16 cellular contexts compared by ENCODE assay signal in genomic region chr6:107732461-107732860, GRCh38.
DNase-seq lines count a peak whose midpoint lies in the region; ATAC-seq and FAIRE-seq lines count a peak whose summit lies in the region.
"Had no signal": no experiment of that assay in that cellular context is flagged by ENCODE, and none has a peak within 500 bp of the region (broad histone marks: within the 10 kb centered on the region; RNA-seq: fewer than 3 reads in every experiment).

No MANE protein-coding gene starts in this region.

- DNase-seq in activated CD4-positive, alpha-beta T cell treated with anti-CD3 and anti-CD28 coated beads for 36 hours: no peak
- no peak for DNase-seq in activated CD4-positive, alpha-beta T cell treated with anti-CD3 and anti-CD28 coated beads for 48 hours
- no peak for DNase-seq in naive thymus-derived CD8-positive, alpha-beta T cell
- no peak for DNase-seq in medulla oblongata (ENCODE audit: extremely low spot score)
- DNase-seq in HTR-8/SVneo (ENCODE audit: insufficient read length, low spot score): no peak
- DNase-seq: activated CD4-positive, CD25-positive, alpha-beta regulatory T cell; NCI-H1092 treated with DMSO at 0.1 percent for 48 hours; NCI-H526 treated with DMSO at 0.1 percent for 48 hours; SJCRH30; stimulated activated CD4-positive, alpha-beta T cell treated with anti-CD3 and anti-CD28 coated beads, Interleukin-4, amount 100 ng/mL, for 1 hour; substantia nigra had no signal

- POLR2A ChIA-PET in activated CD4-positive, alpha-beta T cell treated with anti-CD3 and anti-CD28 coated beads for 36 hours (lab: Charles Lee): no interaction called here
- POLR2A ChIA-PET in naive thymus-derived CD8-positive, alpha-beta T cell (lab: Charles Lee): interaction anchor here (0.8 to 6.3 kb wide), 7 partner anchors 9 to 135 kb away, joined by 3 to 75 read pairs (median 34); partner anchors contain the start of gene SCML4

- no peaks in the 10 kb centered on the region for H3K36me3 Mint-ChIP-seq in activated CD4-positive, alpha-beta T cell treated with anti-CD3 and anti-CD28 coated beads for 36 hours (ENCODE audit: low read depth)
- H3K36me3 Mint-ChIP-seq in IgD-negative memory B cell: peaks cover 4% of the 10 kb centered on the region
- no peaks in the 10 kb centered on the region for H3K36me3 Mint-ChIP-seq in activated T-helper 17 cell treated with anti-CD3 and anti-CD28 coated beads, Interleukin-2, amount 50 U/mL, for 72 hours (ENCODE audit: low read depth)
- peaks cover 0 to 22% (median 10%) of the 10 kb centered on the region in 3 donors for H3K36me3 Mint-ChIP-seq in naive thymus-derived CD8-positive, alpha-beta T cell

- peaks cover 82% of the 10 kb centered on the region for H3K4me1 Mint-ChIP-seq in activated CD4-positive, alpha-beta T cell treated with anti-CD3 and anti-CD28 coated beads for 36 hours
- peaks cover 42 to 55% (median 46%) of the 10 kb centered on the region in 3 donors for H3K4me1 Mint-ChIP-seq in IgD-negative memory B cell
- peaks cover 57% of the 10 kb centered on the region for H3K4me1 Mint-ChIP-seq in activated T-helper 17 cell treated with anti-CD3 and anti-CD28 coated beads, Interleukin-2, amount 50 U/mL, for 72 hours
- H3K4me1 Mint-ChIP-seq in naive thymus-derived CD8-positive, alpha-beta T cell: peaks cover 48 to 96% (median 87%) of the 10 kb centered on the region in 4 donors

- intact Hi-C loops in activated CD4-positive, alpha-beta T cell treated with anti-CD3 and anti-CD28 coated beads for 36 hours (cut with DNase I, micrococcal nuclease): loop anchor here (5.0 kb wide), 2 partner anchors 135 to 225 kb away; partner anchors contain the start of gene SEC63 (in 1 of the 2)

- CTCF ChIA-PET in activated CD4-positive, alpha-beta T cell treated with anti-CD3 and anti-CD28 coated beads for 36 hours (lab: Charles Lee): interaction anchor here (0.7 to 1.3 kb wide), 3 partner anchors 9 to 57 kb away, joined by 3 read pairs; no protein-coding TSS in a partner anchor

- peak overlapping the region; percentile 79 for H3K4me3 Mint-ChIP-seq in activated CD4-positive, alpha-beta T cell treated with anti-CD3 and anti-CD28 coated beads for 36 hours
- peak overlapping the region; percentile 79 to 92 (median 88) for H3K4me3 Mint-ChIP-seq in IgD-negative memory B cell
- peak overlapping the region; percentile 99 for H3K4me3 Mint-ChIP-seq in activated T-helper 17 cell treated with anti-CD3 and anti-CD28 coated beads, Interleukin-2, amount 50 U/mL, for 72 hours
- peak overlapping the region; percentile 87 to 99 (median 94) for H3K4me3 Mint-ChIP-seq in naive thymus-derived CD8-positive, alpha-beta T cell

- no peak for ATAC-seq in activated CD4-positive, alpha-beta T cell treated with anti-CD3 and anti-CD28 coated beads for 36 hours
- ATAC-seq in activated T-helper 17 cell treated with anti-CD3 and anti-CD28 coated beads, Interleukin-2, amount 50 U/mL, for 72 hours (replicated peaks): no peak
- no peak for ATAC-seq in naive thymus-derived CD8-positive, alpha-beta T cell
- no peak for ATAC-seq in GM21447 (IDR thresholded peaks at IDR 0.05; ENCODE audit: unreplicated experiment)
- ATAC-seq: HCT116 had no signal

- H3K27ac Mint-ChIP-seq in activated CD4-positive, alpha-beta T cell treated with anti-CD3 and anti-CD28 coated beads for 36 hours: peak overlapping the region; percentile 63
- H3K27ac Mint-ChIP-seq in IgD-negative memory B cell: peak overlapping the region in 2 of 3 donors; percentile 73
- peak overlapping the region; percentile 90 for H3K27ac Mint-ChIP-seq in activated T-helper 17 cell treated with anti-CD3 and anti-CD28 coated beads, Interleukin-2, amount 50 U/mL, for 72 hours
- peak overlapping the region; percentile 91 to 97 (median 96) for H3K27ac Mint-ChIP-seq in naive thymus-derived CD8-positive, alpha-beta T cell

- no peaks in the 10 kb centered on the region for H3K9me3 Mint-ChIP-seq in activated CD4-positive, alpha-beta T cell treated with anti-CD3 and anti-CD28 coated beads for 36 hours (ENCODE audit: low read depth)
- H3K9me3 Mint-ChIP-seq in IgD-negative memory B cell: no peaks in the 10 kb centered on the region
- H3K9me3 Mint-ChIP-seq in activated T-helper 17 cell treated with anti-CD3 and anti-CD28 coated beads, Interleukin-2, amount 50 U/mL, for 72 hours: no peaks in the 10 kb centered on the region
- H3K9me3 Mint-ChIP-seq in naive thymus-derived CD8-positive, alpha-beta T cell: no peaks in the 10 kb centered on the region

- H3K27me3 Mint-ChIP-seq in activated CD4-positive, alpha-beta T cell treated with anti-CD3 and anti-CD28 coated beads for 36 hours: no peaks in the 10 kb centered on the region
- no peaks in the 10 kb centered on the region for H3K27me3 Mint-ChIP-seq in IgD-negative memory B cell
- H3K27me3 Mint-ChIP-seq in activated T-helper 17 cell treated with anti-CD3 and anti-CD28 coated beads, Interleukin-2, amount 50 U/mL, for 72 hours: no peaks in the 10 kb centered on the region
- H3K27me3 Mint-ChIP-seq in naive thymus-derived CD8-positive, alpha-beta T cell: no peaks in the 10 kb centered on the region

- no peak for FAIRE-seq in HTR-8/SVneo (lab: Jason Lieb, UNC)
- FAIRE-seq: GM12892 had no signal
